20 cellular contexts compared by ENCODE assay signal in the genomic region with DNA sequence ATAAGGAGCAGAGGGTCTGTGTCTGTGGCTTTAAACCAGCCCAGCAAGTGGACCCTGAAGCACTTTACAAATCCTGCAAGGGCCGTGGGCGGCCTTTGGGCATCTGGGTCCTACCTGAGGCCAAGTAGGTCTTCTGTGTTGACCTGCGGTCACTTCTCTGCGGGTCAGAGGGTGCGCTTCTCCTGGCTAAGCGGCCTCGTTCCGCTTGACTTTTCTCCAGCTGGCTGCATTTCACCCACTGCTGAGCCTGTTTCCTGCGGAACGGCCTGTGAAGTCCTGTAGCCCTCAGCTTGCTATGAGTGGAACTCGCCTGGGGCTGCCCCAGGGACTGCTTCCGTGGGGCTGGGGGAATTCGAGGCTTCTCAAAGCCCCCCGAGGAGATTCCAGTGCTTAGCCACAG. TPM values are rescaled to one million over a fixed set of nuclear protein-coding genes. Genes with fewer than 3 reads are reported as not detected.
DNase-seq lines count a peak whose midpoint lies in the region; ATAC-seq and TF ChIP-seq lines count a peak whose summit lies in the region.
"Had no signal": no experiment of that assay in that cellular context is flagged by ENCODE, and none has a peak within 500 bp of the region (broad histone marks: within the 10 kb centered on the region; RNA-seq: fewer than 3 reads in every experiment).

No MANE protein-coding gene starts in this region.

- H3K27ac Mint-ChIP-seq in glutamatergic neuron (ENCODE audit: unreplicated experiment), result no peak overlapping the region
- H3K27ac Mint-ChIP-seq: activated naive CD4-positive, alpha-beta T cell treated with anti-CD3 and anti-CD28 coated beads for 36 hours had no signal

- intact Hi-C loops in posterior vena cava (cut with DNase I), result no loop called here

- H3K9me3 Mint-ChIP-seq in glutamatergic neuron (ENCODE audit: unreplicated experiment), result peaks cover 1% of the 10 kb centered on the region
- H3K9me3 Mint-ChIP-seq: activated naive CD4-positive, alpha-beta T cell treated with anti-CD3 and anti-CD28 coated beads for 36 hours had no signal

- H3K4me3 ChIP-seq in BLaER1 treated with 17β-estradiol and CSF1 and Interleukin-3, amounts not matched to agents 10 nM and 100 nM, result no peak overlapping the region
- H3K4me3 ChIP-seq: dorsolateral prefrontal cortex, MG63, pancreas had no signal

- H3K27me3 Mint-ChIP-seq in glutamatergic neuron (ENCODE audit: unreplicated experiment), result peaks cover 6% of the 10 kb centered on the region

- H3K27ac ChIP-seq in BLaER1 treated with 17β-estradiol and CSF1 and Interleukin-3, amounts not matched to agents 10 nM and 100 nM, result peak overlapping the region in 4 of 11 experiments; percentile 0 to 16 (median 6); a peak in 1 of 22 replicates
- H3K27ac ChIP-seq: pancreas had no signal

- no peaks in the 10 kb centered on the region for H3K9me3 ChIP-seq in BLaER1 treated with 17β-estradiol and CSF1 and Interleukin-3, amounts not matched to agents 10 nM and 100 nM (replicated peaks in 1 of 11)
- H3K9me3 ChIP-seq: Caco-2, MG63, pancreas had no signal

- peaks cover 21 to 92% (median 69%) of the 10 kb centered on the region in 10 experiments for H3K4me1 ChIP-seq in BLaER1 treated with 17β-estradiol and CSF1 and Interleukin-3, amounts not matched to agents 10 nM and 100 nM
- H3K4me1 ChIP-seq: Caco-2, pancreas had no signal

- peaks cover 0 to 16% (median 0%) of the 10 kb centered on the region in 11 experiments; a peak in 4 of 22 replicates for H3K27me3 ChIP-seq in BLaER1 treated with 17β-estradiol and CSF1 and Interleukin-3, amounts not matched to agents 10 nM and 100 nM
- H3K27me3 ChIP-seq: dorsolateral prefrontal cortex, MG63, pancreas had no signal

- H3K4me1 Mint-ChIP-seq in glutamatergic neuron (ENCODE audit: low read depth, unreplicated experiment), result peaks cover 30% of the 10 kb centered on the region

- peak overlapping the region; percentile 54 to 87 (median 80) for H3K4me2 ChIP-seq in BLaER1 treated with 17β-estradiol and CSF1 and Interleukin-3, amounts not matched to agents 10 nM and 100 nM

- peaks cover 0 to 9% (median 0%) of the 10 kb centered on the region in 11 experiments; a peak in 6 of 22 replicates for H3K36me3 ChIP-seq in BLaER1 treated with 17β-estradiol and CSF1 and Interleukin-3, amounts not matched to agents 10 nM and 100 nM
- H3K36me3 ChIP-seq: MG63 had no signal

- peak overlapping the region in 4 of 11 experiments; percentile 5 to 40 (median 11); a peak in 3 of 22 replicates for H3K9ac ChIP-seq in BLaER1 treated with 17β-estradiol and CSF1 and Interleukin-3, amounts not matched to agents 10 nM and 100 nM

- DNase-seq in glutamatergic neuron (peak; percentile 13), posterior vena cava (ENCODE audit: low spot score) (peak; percentile 74), NCI-H2196 treated with DMSO at 0.1 percent for 48 hours (lab: John Stamatoyannopoulos, UW; ENCODE audit: unreplicated experiment) (no peak)
- no peak for DNase-seq in stimulated activated CD4-positive, alpha-beta T cell treated with anti-CD3 and anti-CD28 coated beads, Interleukin-4, amount 100 ng/mL, for 4 hours
- no peak for DNase-seq in stimulated activated CD4-positive, alpha-beta T cell treated with anti-CD3 and anti-CD28 coated beads, Interleukin-2, amount 100 ng/mL, for 24 hours
- DNase-seq: activated naive CD4-positive, alpha-beta T cell treated with anti-CD3 and anti-CD28 coated beads for 36 hours; GDM1; MG63; NCI-H2029; NCI-H510A; small intestine; stimulated activated naive CD4-positive, alpha-beta T cell; T-helper 2 cell had no signal

- peak; percentile 54 for ATAC-seq in GM21529 (IDR thresholded peaks at IDR 0.05; ENCODE audit: unreplicated experiment)
- ATAC-seq in HG02938 (IDR thresholded peaks at IDR 0.05; ENCODE audit: unreplicated experiment), result no peak
- ATAC-seq: esophagus mucosa, pancreas had no signal

- peaks cover 10% of the 10 kb centered on the region for H3K36me3 Mint-ChIP-seq in glutamatergic neuron (ENCODE audit: unreplicated experiment)

- H4K20me1 ChIP-seq in BLaER1 treated with 17β-estradiol and CSF1 and Interleukin-3, amounts not matched to agents 10 nM and 100 nM, result peaks cover 0 to 28% (median 8%) of the 10 kb centered on the region in 11 experiments; a peak in 10 of 22 replicates

- no peak for TF ChIP-seq CTCF in glutamatergic neuron (IDR thresholded peaks at IDR 0.05; ENCODE audit: partially characterized antibody, unreplicated experiment)

- no peak overlapping the region for H3K4me3 Mint-ChIP-seq in glutamatergic neuron (ENCODE audit: unreplicated experiment)
- H3K4me3 Mint-ChIP-seq: activated naive CD4-positive, alpha-beta T cell treated with anti-CD3 and anti-CD28 coated beads for 36 hours had no signal

RNA-seq across cellular contexts. Expression of gene SLC37A1, which starts 43.3 kb away (rescaled TPM):
- 65.7 TPM for total RNA-seq in glutamatergic neuron (ENCODE audit: unreplicated experiment)
- 1 to 10 TPM; 5.2 to 6.0 TPM for total RNA-seq in posterior vena cava

Comparison
In these comparisons a context has a peak if more than half of its experiments do, and no peak if none do; other contexts are left out.
1. DNase-seq: peak in glutamatergic neuron (single experiment) and posterior vena cava (single experiment); none in stimulated activated CD4-positive, alpha-beta T cell treated with anti-CD3 and anti-CD28 coated beads, Interleukin-4, amount 100 ng/mL, for 4 hours (0 of 2), NCI-H2196 treated with DMSO at 0.1 percent for 48 hours (single experiment) and stimulated activated CD4-positive, alpha-beta T cell treated with anti-CD3 and anti-CD28 coated beads, Interleukin-2, amount 100 ng/mL, for 24 hours (0 of 2).